Comparison of ENCODE assay signal across 1 cellular context in the genomic region with DNA sequence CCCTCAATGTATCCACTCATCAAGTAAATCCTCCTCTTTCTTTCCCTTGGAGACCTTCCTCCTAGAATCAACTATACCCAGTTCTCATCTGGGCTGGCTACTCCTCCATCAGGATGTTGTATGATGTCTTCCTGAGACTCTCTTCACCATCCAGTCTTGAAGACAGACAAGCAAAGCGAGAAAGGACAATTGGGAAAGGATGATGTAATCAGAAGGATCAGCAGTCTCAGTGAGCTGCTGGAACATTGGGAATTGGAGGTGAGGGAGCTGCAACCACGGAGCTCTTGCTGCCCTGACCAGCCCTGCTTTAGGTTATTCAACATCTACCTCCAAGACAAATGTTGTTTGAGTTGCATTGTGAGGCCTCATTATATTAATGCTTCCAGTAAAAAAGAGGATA.
TF ChIP-seq lines count a peak whose summit lies in the region.

No MANE protein-coding gene starts in this region.

TF ChIP-seq in HepG2, 621 proteins besides CTCF, POLR2A, EP300 and RAD21:
- TF ChIP-seq FOXP1 (IDR thresholded peaks at IDR 0.05) (no peak), FOXP1 (CRISPR knock-in tag; IDR thresholded peaks at IDR 0.05) (no peak), ZNF761 (CRISPR knock-in tag; conservative IDR thresholded peaks at IDR 0.05) (no peak), PITX1 (CRISPR knock-in tag; IDR thresholded peaks at IDR 0.05) (no peak), ATF7 (IDR thresholded peaks at IDR 0.05) (peak; percentile 61), ATF7 (CRISPR knock-in tag; IDR thresholded peaks at IDR 0.05) (no peak)
- TF ChIP-seq, protein P1, sequence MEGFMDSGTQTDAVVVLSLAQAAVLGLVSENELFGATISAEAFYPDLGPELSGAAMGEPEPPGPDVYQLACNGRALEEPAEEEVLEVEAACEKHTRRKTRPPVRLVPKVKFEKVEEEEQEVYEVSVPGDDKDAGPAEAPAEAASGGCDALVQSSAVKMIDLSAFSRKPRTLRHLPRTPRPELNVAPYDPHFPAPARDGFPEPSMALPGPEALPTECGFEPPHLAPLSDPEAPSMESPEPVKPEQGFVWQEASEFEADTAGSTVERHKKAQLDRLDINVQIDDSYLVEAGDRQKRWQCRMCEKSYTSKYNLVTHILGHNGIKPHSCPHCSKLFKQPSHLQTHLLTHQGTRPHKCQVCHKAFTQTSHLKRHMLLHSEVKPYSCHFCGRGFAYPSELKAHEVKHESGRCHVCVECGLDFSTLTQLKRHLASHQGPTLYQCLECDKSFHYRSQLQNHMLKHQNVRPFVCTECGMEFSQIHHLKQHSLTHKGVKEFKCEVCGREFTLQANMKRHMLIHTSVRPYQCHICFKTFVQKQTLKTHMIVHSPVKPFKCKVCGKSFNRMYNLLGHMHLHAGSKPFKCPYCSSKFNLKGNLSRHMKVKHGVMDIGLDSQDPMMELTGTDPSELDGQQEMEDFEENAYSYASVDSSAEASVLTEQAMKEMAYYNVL (CRISPR knock-in tag; IDR thresholded peaks at IDR 0.05; ENCODE audit: borderline replicate concordance) = no peak
- TF ChIP-seq, protein P2, sequence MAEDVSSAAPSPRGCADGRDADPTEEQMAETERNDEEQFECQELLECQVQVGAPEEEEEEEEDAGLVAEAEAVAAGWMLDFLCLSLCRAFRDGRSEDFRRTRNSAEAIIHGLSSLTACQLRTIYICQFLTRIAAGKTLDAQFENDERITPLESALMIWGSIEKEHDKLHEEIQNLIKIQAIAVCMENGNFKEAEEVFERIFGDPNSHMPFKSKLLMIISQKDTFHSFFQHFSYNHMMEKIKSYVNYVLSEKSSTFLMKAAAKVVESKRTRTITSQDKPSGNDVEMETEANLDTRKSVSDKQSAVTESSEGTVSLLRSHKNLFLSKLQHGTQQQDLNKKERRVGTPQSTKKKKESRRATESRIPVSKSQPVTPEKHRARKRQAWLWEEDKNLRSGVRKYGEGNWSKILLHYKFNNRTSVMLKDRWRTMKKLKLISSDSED (CRISPR knock-in tag; IDR thresholded peaks at IDR 0.05) = no peak
